In genomic region chr2:99771691-99772333, GRCh38 we compare ENCODE assay signal across 17 cellular contexts.
DNase-seq lines count a peak whose midpoint lies in the region; ATAC-seq, FAIRE-seq and TF ChIP-seq lines count a peak whose summit lies in the region.
"Had no signal": no experiment of that assay in that cellular context is flagged by ENCODE, and none has a peak within 500 bp of the region (broad histone marks: within the 10 kb centered on the region; RNA-seq: fewer than 3 reads in every experiment).

No MANE protein-coding gene starts in this region.

- H3K79me2 ChIP-seq in K562 (ENCODE audit: control insufficient read depth, insufficient read depth, low read length): no peaks in the 10 kb centered on the region
- H3K79me2 ChIP-seq: parathyroid adenoma had no signal

- H2AFZ ChIP-seq in K562 (ENCODE audit: low read depth, low read length): peak overlapping the region; percentile 60; the same call in 1 of the 2 replicates
- H2AFZ ChIP-seq: parathyroid adenoma had no signal

- DNase-seq in NOMO-1 (lab: John Stamatoyannopoulos, UW; ENCODE audit: unreplicated experiment in 2 of 2) (peak; percentile 85 to 89), K562 (ENCODE audit: extremely low read depth in 1 of 4, low spot score in 3 of 4) (peak; percentile 56 to 93 (median 70)), lower lobe of right lung (peak; percentile 72), BE2C (no peak), HEK293T (ENCODE audit: extremely low spot score) (no peak)
- DNase-seq: activated naive CD4-positive, alpha-beta T cell; CD4-positive, alpha-beta T cell; dorsolateral prefrontal cortex; NCI-H187 treated with DMSO at 0.1 percent for 48 hours; NCI-H526 treated with DMSO at 0.1 percent for 48 hours; T1000; testis had no signal

- TF ChIP-seq RAD21 in K562 (CRISPR knock-in tag; conservative IDR thresholded peaks at IDR 0.05 in 1 of 2, IDR thresholded peaks at IDR 0.05 in 1 of 2): peak in 1 of 2 experiments; percentile 41; a peak in 3 of 4 replicates

- peak overlapping the region; percentile 2; the same call in 1 of the 2 replicates for H3K4me2 ChIP-seq in K562 (ENCODE audit: insufficient read depth, low read length)

- H4K20me1 ChIP-seq in K562 (replicated peaks; ENCODE audit: control insufficient read depth, insufficient read depth, low read length): no peaks in the 10 kb centered on the region

- no peaks in the 10 kb centered on the region for H3K27me3 Mint-ChIP-seq in stimulated activated memory B cell treated with anti-CD40 and anti-IgM and Interleukin-4, amounts not matched to agents 10 μg/mL and 1 μg/mL and 100 μg/mL, for 72 hours
- H3K27me3 Mint-ChIP-seq: CD4-positive, alpha-beta T cell had no signal

- intact Hi-C loops in K562 (cut with micrococcal nuclease) (no loop called here), lower lobe of right lung (cut with DNase I) (no loop called here)

- peaks cover 45% of the 10 kb centered on the region for H3K4me1 Mint-ChIP-seq in stimulated activated memory B cell treated with anti-CD40 and anti-IgM and Interleukin-4, amounts not matched to agents 10 μg/mL and 1 μg/mL and 100 μg/mL, for 72 hours

- POLR2A ChIA-PET in K562 (lab: Yijun Ruan, JAX): interaction anchor here (0.7 to 1.8 kb wide), 5 partner anchors 14 to 66 kb away, joined by 3 to 8 read pairs (median 4); no protein-coding TSS in a partner anchor
- POLR2A ChIA-PET in HEK293T (lab: Yijun Ruan, JAX): no interaction called here

- H3K9me3 ChIP-seq in K562 (replicated peaks; ENCODE audit: control insufficient read depth, insufficient read depth, low read depth, low read length) (peaks cover 12% of the 10 kb centered on the region; the same call in 1 of the 2 replicates), lower lobe of right lung (no peaks in the 10 kb centered on the region), BE2C (no peaks in the 10 kb centered on the region)
- H3K9me3 ChIP-seq: body of pancreas, testis had no signal

- H3K4me3 Mint-ChIP-seq in stimulated activated memory B cell treated with anti-CD40 and anti-IgM and Interleukin-4, amounts not matched to agents 10 μg/mL and 1 μg/mL and 100 μg/mL, for 72 hours: no peak overlapping the region
- H3K4me3 Mint-ChIP-seq: CD4-positive, alpha-beta T cell had no signal

- TF ChIP-seq POLR2A in K562 (conservative IDR thresholded peaks at IDR 0.05): no peak

- H3K27ac ChIP-seq in K562 (ENCODE audit: extremely low read depth, low read depth, low read length) (peak overlapping the region; percentile 51), lower lobe of right lung (peak overlapping the region; percentile 39)
- H3K27ac ChIP-seq: parathyroid adenoma, testis had no signal

- no peak overlapping the region for H3K9ac ChIP-seq in K562 (ENCODE audit: insufficient read depth in 1 of 2, low read depth in 2 of 2, low read length in 2 of 2)
- H3K9ac ChIP-seq: parathyroid adenoma had no signal

- TF ChIP-seq EP300 in K562 (IDR thresholded peaks at IDR 0.05; ENCODE audit: low read length): peak; percentile 94

- CTCF ChIA-PET in K562 (lab: Yijun Ruan, JAX; ENCODE audit: low intra/inter-chr PET ratio): no interaction called here
- CTCF ChIA-PET in HEK293T (lab: Yijun Ruan, JAX): no interaction called here

- ATAC-seq in K562: peak; percentile 98
- ATAC-seq in lower lobe of right lung: peak; percentile 78 to 81
- no peak for ATAC-seq in stimulated activated memory B cell treated with anti-CD40 and anti-IgM and Interleukin-4, amounts not matched to agents 10 μg/mL and 1 μg/mL and 100 μg/mL, for 72 hours
- no peak for ATAC-seq in HG03159 (IDR thresholded peaks at IDR 0.05; ENCODE audit: unreplicated experiment)
- ATAC-seq: body of pancreas had no signal

- no peak for TF ChIP-seq CTCF in K562 (IDR thresholded peaks at IDR 0.05 in 2 of 3, conservative IDR thresholded peaks at IDR 0.05 in 1 of 3; ENCODE audit: insufficient read depth in 2 of 3, low read depth in 1 of 3, low read length in 3 of 3)
- TF ChIP-seq CTCF in lower lobe of right lung (IDR thresholded peaks at IDR 0.05): no peak
- TF ChIP-seq CTCF in BE2C (IDR thresholded peaks at IDR 0.05; ENCODE audit: low read depth, low read length): no peak

- H3K36me3 Mint-ChIP-seq in stimulated activated memory B cell treated with anti-CD40 and anti-IgM and Interleukin-4, amounts not matched to agents 10 μg/mL and 1 μg/mL and 100 μg/mL, for 72 hours: peaks cover 81% of the 10 kb centered on the region

- 0% methylated on average over 11 of the region's 12 CpGs for WGBS in K562 (ENCODE audit: insufficient coverage, low coverage, missing lambda C conversion rate)

- no peaks in the 10 kb centered on the region for H3K9me1 ChIP-seq in K562 (ENCODE audit: control insufficient read depth, insufficient read depth, low read length)

- BruUV-seq in K562 (replicated peaks; lab: Mats Ljungman, UMichigan): no TSS peak

- H3K27me3 ChIP-seq in K562 (ENCODE audit: control insufficient read depth in 2 of 2, insufficient read depth in 2 of 2, low read length in 2 of 2) (no peaks in the 10 kb centered on the region; a peak in 1 of 5 replicates), lower lobe of right lung (ENCODE audit: low read depth) (no peaks in the 10 kb centered on the region), BE2C (no peaks in the 10 kb centered on the region)
- H3K27me3 ChIP-seq: body of pancreas, dorsolateral prefrontal cortex, testis had no signal

- H3K4me3 ChIP-seq in K562 (no peak overlapping the region), lower lobe of right lung (no peak overlapping the region), BE2C (ENCODE audit: low read depth, low read length) (no peak overlapping the region)
- H3K4me3 ChIP-seq: body of pancreas, dorsolateral prefrontal cortex, testis had no signal

- H3K36me3 ChIP-seq in K562 (ENCODE audit: control insufficient read depth, insufficient read depth, low read length): no peaks in the 10 kb centered on the region
- H3K36me3 ChIP-seq in lower lobe of right lung: no peaks in the 10 kb centered on the region
- H3K36me3 ChIP-seq in BE2C: no peaks in the 10 kb centered on the region

- H3K4me1 ChIP-seq in K562 (replicated peaks in 1 of 2; ENCODE audit: control insufficient read depth in 2 of 2, insufficient read depth in 2 of 2, low read length in 2 of 2) (peaks cover 9 to 29% of the 10 kb centered on the region in 2 experiments), lower lobe of right lung (peaks cover 8% of the 10 kb centered on the region), BE2C (no peaks in the 10 kb centered on the region)
- H3K4me1 ChIP-seq: body of pancreas, parathyroid adenoma had no signal

- in situ Hi-C loops in K562 (cut with MboI): no loop called here

- H3K9me3 Mint-ChIP-seq in stimulated activated memory B cell treated with anti-CD40 and anti-IgM and Interleukin-4, amounts not matched to agents 10 μg/mL and 1 μg/mL and 100 μg/mL, for 72 hours: peaks cover 8% of the 10 kb centered on the region

- FAIRE-seq in K562 (lab: Jason Lieb, UNC): peak; percentile 92
- FAIRE-seq: GM12891 had no signal

- peak overlapping the region; percentile 73 for H3K27ac Mint-ChIP-seq in stimulated activated memory B cell treated with anti-CD40 and anti-IgM and Interleukin-4, amounts not matched to agents 10 μg/mL and 1 μg/mL and 100 μg/mL, for 72 hours
- H3K27ac Mint-ChIP-seq: CD4-positive, alpha-beta T cell had no signal

TF ChIP-seq in HEK293T, 16 proteins besides CTCF, POLR2A, EP300 and RAD21:
- no peak for TF ChIP-seq FOXM1 (IDR thresholded peaks at IDR 0.05; ENCODE audit: borderline replicate concordance)
- no peak for TF ChIP-seq ARNT (IDR thresholded peaks at IDR 0.05)
- no peak for TF ChIP-seq TARDBP (IDR thresholded peaks at IDR 0.05)
- no peak for TF ChIP-seq LEF1 (IDR thresholded peaks at IDR 0.05; ENCODE audit: borderline replicate concordance)
- TF ChIP-seq FOXA1 (IDR thresholded peaks at IDR 0.05): no peak
- TF ChIP-seq SP1 (IDR thresholded peaks at IDR 0.05): no peak
- TF ChIP-seq CTBP1 (IDR thresholded peaks at IDR 0.05; ENCODE audit: borderline replicate concordance): no peak
- TF ChIP-seq, protein P1, sequence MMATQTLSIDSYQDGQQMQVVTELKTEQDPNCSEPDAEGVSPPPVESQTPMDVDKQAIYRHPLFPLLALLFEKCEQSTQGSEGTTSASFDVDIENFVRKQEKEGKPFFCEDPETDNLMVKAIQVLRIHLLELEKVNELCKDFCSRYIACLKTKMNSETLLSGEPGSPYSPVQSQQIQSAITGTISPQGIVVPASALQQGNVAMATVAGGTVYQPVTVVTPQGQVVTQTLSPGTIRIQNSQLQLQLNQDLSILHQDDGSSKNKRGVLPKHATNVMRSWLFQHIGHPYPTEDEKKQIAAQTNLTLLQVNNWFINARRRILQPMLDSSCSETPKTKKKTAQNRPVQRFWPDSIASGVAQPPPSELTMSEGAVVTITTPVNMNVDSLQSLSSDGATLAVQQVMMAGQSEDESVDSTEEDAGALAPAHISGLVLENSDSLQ (IDR thresholded peaks at IDR 0.05): no peak
- TF ChIP-seq BHLHE40 (IDR thresholded peaks at IDR 0.05; ENCODE audit: borderline replicate concordance): no peak
- no peak for TF ChIP-seq HDGF (IDR thresholded peaks at IDR 0.05; ENCODE audit: borderline replicate concordance)
- no peak for TF ChIP-seq ZNF384 (IDR thresholded peaks at IDR 0.05)
- TF ChIP-seq ELF4 (IDR thresholded peaks at IDR 0.05): no peak
- TF ChIP-seq SUZ12 (IDR thresholded peaks at IDR 0.05): no peak
- TF ChIP-seq NFRKB (IDR thresholded peaks at IDR 0.05): no peak
- TF ChIP-seq FOXK2 (IDR thresholded peaks at IDR 0.05): no peak
TF ChIP-seq in HEK293T: peak in this region for 0.

Comparison
In these comparisons a context has a peak if more than half of its experiments do, and no peak if none do; other contexts are left out.
1. DNase-seq: peak in NOMO-1 (2 of 2), K562 (4 of 4) and lower lobe of right lung (single experiment); none in BE2C (single experiment) and HEK293T (single experiment).
2. ATAC-seq: peak in K562 (single experiment) and lower lobe of right lung (2 of 2); none in stimulated activated memory B cell treated with anti-CD40 and anti-IgM and Interleukin-4, amounts not matched to agents 10 μg/mL and 1 μg/mL and 100 μg/mL, for 72 hours (single experiment) and HG03159 (single experiment).